24 cellular contexts compared by ENCODE assay signal in the genomic region with DNA sequence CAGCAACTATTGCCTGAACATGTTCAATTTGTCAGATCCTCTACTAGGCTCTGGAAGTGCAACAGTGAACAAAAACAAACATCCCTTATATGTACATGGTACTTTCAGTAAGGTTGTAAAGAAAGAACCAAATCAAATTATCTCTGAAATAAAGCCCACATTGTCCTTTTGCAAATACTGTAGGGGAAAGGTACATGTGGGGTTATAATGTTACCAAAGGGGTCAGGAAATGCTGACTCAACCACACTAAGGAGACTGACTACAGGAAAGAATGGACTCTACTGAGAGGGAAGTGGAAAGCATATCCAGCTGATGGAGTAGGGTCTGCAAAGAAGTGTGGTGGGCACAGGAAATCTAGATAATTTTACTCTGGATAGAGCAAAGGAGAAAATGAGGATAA.
"Had no signal": no experiment of that assay in that cellular context is flagged by ENCODE, and none has a peak within 500 bp of the region (broad histone marks: within the 10 kb centered on the region; RNA-seq: fewer than 3 reads in every experiment).

No MANE protein-coding gene starts in this region.

- H3K27ac ChIP-seq: breast epithelium, esophagus muscularis mucosa, left lung, lower lobe of right lung, spleen, testis, transverse colon, uterus, VCaP had no signal

- H3K4me3 Mint-ChIP-seq: activated T-cell treated with anti-CD3 and anti-CD28 coated beads, Interleukin-2, amount 50 U/mL, for 72 hours; central memory CD8-positive, alpha-beta T cell; natural killer cell treated with Interleukin-12 subunit alpha and Interleukin-12 subunit beta and Interleukin-15 and Interleukin-18, amount 100 ng/mL, for 72 hours had no signal

- H3K36me3 ChIP-seq: breast epithelium, esophagus muscularis mucosa, left lung, lower lobe of right lung, spleen, transverse colon, uterus had no signal

- H3K9me3 ChIP-seq: esophagus muscularis mucosa, lower lobe of right lung, testis, transverse colon, uterus had no signal

- H3K4me1 Mint-ChIP-seq: central memory CD8-positive, alpha-beta T cell had no signal

- H3K36me3 Mint-ChIP-seq: activated naive CD4-positive, alpha-beta T cell treated with anti-CD3 and anti-CD28 coated beads, Interleukin-2, amount 50 U/mL, for 72 hours had no signal

- H3K4me3 ChIP-seq: breast epithelium, esophagus muscularis mucosa, left lung, lower lobe of right lung, mucosa of descending colon, spleen, testis, transverse colon, uterus had no signal

- H3K27me3 Mint-ChIP-seq: central memory CD8-positive, alpha-beta T cell; natural killer cell treated with Interleukin-12 subunit alpha and Interleukin-12 subunit beta and Interleukin-15 and Interleukin-18, amount 100 ng/mL, for 72 hours had no signal

- H3K4me1 ChIP-seq: breast epithelium, left lung, lower lobe of right lung, spleen, uterus had no signal

- ATAC-seq: activated naive CD4-positive, alpha-beta T cell treated with anti-CD3 and anti-CD28 coated beads, Interleukin-2, amount 50 U/mL, for 72 hours; activated T-cell treated with anti-CD3 and anti-CD28 coated beads, Interleukin-2, amount 50 U/mL, for 72 hours; left lung; lower lobe of right lung; mucosa of descending colon; natural killer cell treated with Interleukin-12 subunit alpha and Interleukin-12 subunit beta and Interleukin-15 and Interleukin-18, amount 100 ng/mL, for 72 hours; right cardiac atrium had no signal

- H3K27ac Mint-ChIP-seq: activated naive CD4-positive, alpha-beta T cell treated with anti-CD3 and anti-CD28 coated beads, Interleukin-2, amount 50 U/mL, for 72 hours; activated T-cell treated with anti-CD3 and anti-CD28 coated beads, Interleukin-2, amount 50 U/mL, for 72 hours; natural killer cell treated with Interleukin-12 subunit alpha and Interleukin-12 subunit beta and Interleukin-15 and Interleukin-18, amount 100 ng/mL, for 72 hours had no signal

- DNase-seq: activated CD4-positive, alpha-beta T cell treated with anti-CD3 and anti-CD28 coated beads for 4 hours; activated CD4-positive, alpha-beta T cell treated with anti-CD3 and anti-CD28 coated beads, Interleukin-2, amount 50 U/mL, for 4 hours; activated naive CD4-positive, alpha-beta T cell; activated T-cell treated with anti-CD3 and anti-CD28 coated beads for 4 hours; activated T-cell treated with anti-CD3 and anti-CD28 coated beads, Interleukin-2, amount 50 U/mL, for 72 hours; dermis blood vessel endothelial cell; effector CD4-positive, alpha-beta T cell; glutamatergic neuron; left lung; lower lobe of right lung; mesendoderm; mucosa of descending colon; right cardiac atrium; spleen; stimulated activated naive CD4-positive, alpha-beta T cell treated with Interleukin-2 at 50 U/mL for 16 hours; testis; transverse colon; uterus had no signal

- H3K27me3 ChIP-seq: breast epithelium, esophagus muscularis mucosa, left lung, spleen, testis, transverse colon, uterus had no signal
